In the genomic region with DNA sequence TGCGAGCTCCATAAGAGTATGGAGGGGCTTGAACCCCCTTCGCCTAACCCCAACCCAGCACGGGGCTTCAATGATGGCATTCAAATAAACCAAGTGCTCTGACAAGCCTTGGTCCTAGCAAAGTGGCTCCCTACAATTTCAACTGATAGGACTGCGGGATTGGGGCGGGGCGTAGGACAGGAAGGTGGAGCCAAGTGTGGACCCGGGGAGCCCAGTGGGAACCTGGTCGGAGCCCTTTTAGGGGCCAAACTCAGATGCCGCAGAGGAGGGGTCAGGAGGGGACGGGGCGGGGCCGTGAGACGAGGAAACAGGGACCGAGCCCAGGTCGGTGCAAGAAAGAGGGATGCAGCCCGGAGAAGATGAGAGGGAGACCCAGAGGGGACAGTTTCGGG, we compare ENCODE assay signal across 8 cellular contexts. TPM values are rescaled to one million over a fixed set of nuclear protein-coding genes. Genes with fewer than 3 reads are reported as not detected.
DNase-seq lines count a peak whose midpoint lies in the region; ATAC-seq and TF ChIP-seq lines count a peak whose summit lies in the region.

No MANE protein-coding gene starts in this region.

- no peaks in the 10 kb centered on the region for H3K36me3 Mint-ChIP-seq in T-helper 1 cell treated with Interleukin-12 subunit alpha and Interleukin-12 subunit beta and Interleukin-4 antibody, amounts not matched to agents 30 μg/mL and 1 μg/mL, for 36 hours (ENCODE audit: low read depth)
- peaks cover 9% of the 10 kb centered on the region; the same call in 1 of the 2 replicates for H3K36me3 Mint-ChIP-seq in WTC11

- no peak for DNase-seq in T-helper 1 cell
- peak; percentile 87 for DNase-seq in WTC11 (ENCODE audit: low spot score)
- DNase-seq in fibroblast of villous mesenchyme (ENCODE audit: low read depth): no peak
- no peak for DNase-seq in HPDE6-E6E7 (ENCODE audit: extremely low spot score)
- DNase-seq in hippocampal formation (lab: John Stamatoyannopoulos, UW): no peak

- ATAC-seq in WTC11: peak; percentile 27
- no peak for ATAC-seq in GM19397 (IDR thresholded peaks at IDR 0.05; ENCODE audit: unreplicated experiment)

- peaks cover 35% of the 10 kb centered on the region for H3K27me3 Mint-ChIP-seq in T-helper 1 cell treated with Interleukin-12 subunit alpha and Interleukin-12 subunit beta and Interleukin-4 antibody, amounts not matched to agents 30 μg/mL and 1 μg/mL, for 36 hours (ENCODE audit: low read depth)
- H3K27me3 Mint-ChIP-seq in WTC11 (ENCODE audit: low read depth): peaks cover 3% of the 10 kb centered on the region; the same call in 1 of the 2 replicates

- H3K27ac ChIP-seq in skin epidermis: no peak overlapping the region

- TF ChIP-seq CTCF in WTC11 (IDR thresholded peaks at IDR 0.05) (no peak), fibroblast of villous mesenchyme (IDR thresholded peaks at IDR 0.05; ENCODE audit: insufficient read depth, low read depth, low read length) (no peak)

- peaks cover 9% of the 10 kb centered on the region for H3K4me1 Mint-ChIP-seq in T-helper 1 cell treated with Interleukin-12 subunit alpha and Interleukin-12 subunit beta and Interleukin-4 antibody, amounts not matched to agents 30 μg/mL and 1 μg/mL, for 36 hours (ENCODE audit: low read depth)
- H3K4me1 Mint-ChIP-seq in WTC11: peaks cover 10% of the 10 kb centered on the region

- POLR2A ChIA-PET in WTC11 (lab: Charles Lee): interaction anchor here (0.6 kb wide), 1 partner anchor 60 kb away, joined by 3 read pairs; the partner anchor contains the start of gene PAGR1

- H3K4me3 Mint-ChIP-seq in T-helper 1 cell treated with Interleukin-12 subunit alpha and Interleukin-12 subunit beta and Interleukin-4 antibody, amounts not matched to agents 30 μg/mL and 1 μg/mL, for 36 hours: peak overlapping the region; percentile 74
- peak overlapping the region; percentile 87 for H3K4me3 Mint-ChIP-seq in WTC11

- H3K4me3 ChIP-seq in fibroblast of villous mesenchyme (ENCODE audit: low read depth, low read length): peak overlapping the region; percentile 50
- H3K4me3 ChIP-seq in skin epidermis: peak overlapping the region in 4 of 7 experiments; percentile 6 to 22 (median 8)

- no peak overlapping the region for H3K27ac Mint-ChIP-seq in T-helper 1 cell treated with Interleukin-12 subunit alpha and Interleukin-12 subunit beta and Interleukin-4 antibody, amounts not matched to agents 30 μg/mL and 1 μg/mL, for 36 hours
- H3K27ac Mint-ChIP-seq in WTC11: peak overlapping the region; percentile 70

- CTCF ChIA-PET in WTC11 (lab: Charles Lee): interaction anchor here (0.6 to 2.3 kb wide), 2 partner anchors 28 to 75 kb away, joined by 4 to 17 read pairs; no protein-coding TSS in a partner anchor

- no peaks in the 10 kb centered on the region for H3K9me3 Mint-ChIP-seq in T-helper 1 cell treated with Interleukin-12 subunit alpha and Interleukin-12 subunit beta and Interleukin-4 antibody, amounts not matched to agents 30 μg/mL and 1 μg/mL, for 36 hours
- H3K9me3 Mint-ChIP-seq in WTC11: no peaks in the 10 kb centered on the region

TF ChIP-seq in WTC11, 78 proteins besides CTCF, POLR2A, EP300 and RAD21:
- TF ChIP-seq FOXK1 (CRISPR knock-in tag; IDR thresholded peaks at IDR 0.05): 0 out of 2 replicates have a peak, but pooled peaks have one; percentile 1
- TF ChIP-seq SOX15 (CRISPR knock-in tag; IDR thresholded peaks at IDR 0.05): no peak

RNA-seq across cellular contexts. Expression of gene CDIPT, which starts 13.2 kb away (rescaled TPM):
- total RNA-seq in WTC11 (2021) (70.7 to 71.7 TPM (median 70.9 TPM) in 3 replicates), fibroblast of villous mesenchyme (60.9 and 84.6 TPM in 2 replicates)

RNA-seq across cellular contexts. Expression of gene SEZ6L2, which starts 23.2 kb away (rescaled TPM):
- total RNA-seq in WTC11 (2021) (58.2 to 68.5 TPM (median 64.2 TPM) in 3 replicates), fibroblast of villous mesenchyme (2.6 and 4.7 TPM in 2 replicates)

RNA-seq across cellular contexts. Expression of gene ASPHD1, which starts 24.1 kb away (rescaled TPM):
- total RNA-seq in WTC11 (2021) (17.6 to 26.9 TPM (median 20.2 TPM) in 3 replicates), fibroblast of villous mesenchyme (5.2 and 7.8 TPM in 2 replicates)

RNA-seq across cellular contexts. Expression of gene KCTD13, which starts 49.8 kb away (rescaled TPM):
- total RNA-seq in WTC11 (2021) (18.5 to 20.9 TPM (median 19.4 TPM) in 3 replicates), fibroblast of villous mesenchyme (8.2 and 10.0 TPM in 2 replicates)

RNA-seq across cellular contexts. Expression of gene MVP, which starts 55.9 kb away (rescaled TPM):
- total RNA-seq in WTC11 (2021) (8.9 to 10.8 TPM (median 10.0 TPM) in 3 replicates), fibroblast of villous mesenchyme (211 and 250 TPM in 2 replicates)

Comparison
In these comparisons a context has a peak if more than half of its experiments do, and no peak if none do; other contexts are left out.
1. RNA of gene SEZ6L2, which starts 23.2 kb away (total RNA-seq): 58.2 to 68.5 TPM in WTC11; 2.6 to 4.7 TPM in fibroblast of villous mesenchyme; every median in the first group is over 10 times any median in the second.